19 cellular contexts compared by ENCODE assay signal in genomic region chr5:137665678-137666077, GRCh38.
DNase-seq lines count a peak whose midpoint lies in the region; ATAC-seq, FAIRE-seq and TF ChIP-seq lines count a peak whose summit lies in the region.
"Had no signal": no experiment of that assay in that cellular context is flagged by ENCODE, and none has a peak within 500 bp of the region (broad histone marks: within the 10 kb centered on the region; RNA-seq: fewer than 3 reads in every experiment).

No MANE protein-coding gene starts in this region.

- ATAC-seq in heart left ventricle, result no peak
- ATAC-seq in T-helper 17 cell, result no peak
- no peak for ATAC-seq in GM21825 (IDR thresholded peaks at IDR 0.05; ENCODE audit: unreplicated experiment)

- no peak for DNase-seq in heart left ventricle
- DNase-seq in cardiac septum (ENCODE audit: low spot score), result no peak
- DNase-seq in T-helper 17 cell, result no peak
- no peak for DNase-seq in kidney
- DNase-seq in tibial nerve (ENCODE audit: low spot score in 2 of 2), result no peak
- no peak for DNase-seq in C1 segment of cervical spinal cord (lab: John Stamatoyannopoulos, UW)
- DNase-seq: activated gamma-delta T cell, DMS79 treated with DMSO at 0.1 percent for 48 hours, hypothalamus, IMR-90, islet precursor cell, mesenchymal stem cell, NCI-H774, nephron progenitor cell, small intestine, substantia nigra, T1000 had no signal

- no peak for TF ChIP-seq POLR2A in heart left ventricle (IDR thresholded peaks at IDR 0.05)
- no peak for TF ChIP-seq POLR2A in tibial nerve (IDR thresholded peaks at IDR 0.05)

- no peaks in the 10 kb centered on the region for H3K27me3 Mint-ChIP-seq in T-helper 17 cell
- H3K27me3 Mint-ChIP-seq: brain had no signal

- no peaks in the 10 kb centered on the region for H3K9me3 ChIP-seq in heart left ventricle
- H3K9me3 ChIP-seq in T-helper 17 cell (ENCODE audit: control insufficient read depth, low read length, poor library complexity, severe bottlenecking), result no peaks in the 10 kb centered on the region
- no peaks in the 10 kb centered on the region for H3K9me3 ChIP-seq in kidney (ENCODE audit: control insufficient read depth in 1 of 2, low read length in 2 of 2)
- H3K9me3 ChIP-seq in tibial nerve, result no peaks in the 10 kb centered on the region

- no peak overlapping the region for H3K4me3 Mint-ChIP-seq in T-helper 17 cell
- H3K4me3 Mint-ChIP-seq: brain, nephron progenitor cell had no signal

- peaks cover 20% of the 10 kb centered on the region for H3K4me1 Mint-ChIP-seq in T-helper 17 cell
- H3K4me1 Mint-ChIP-seq: nephron progenitor cell had no signal

- H3K36me3 ChIP-seq in heart left ventricle (peaks cover 0 to 14% (median 4%) of the 10 kb centered on the region in 9 donors), kidney (ENCODE audit: control insufficient read depth in 1 of 2, insufficient read depth in 2 of 2, low read length in 2 of 2) (no peaks in the 10 kb centered on the region), tibial nerve (peaks cover 0 to 11% (median 0%) of the 10 kb centered on the region in 3 donors)

- H3K9ac ChIP-seq in kidney (ENCODE audit: low read length in 2 of 2), result no peak overlapping the region

- peaks cover 2% of the 10 kb centered on the region for H3K36me3 Mint-ChIP-seq in T-helper 17 cell (ENCODE audit: low read depth)

- H3K4me1 ChIP-seq in heart left ventricle (peaks cover 0 to 30% (median 21%) of the 10 kb centered on the region in 12 donors), kidney (ENCODE audit: control insufficient read depth in 1 of 2, insufficient read depth in 1 of 2, low read depth in 1 of 2, low read length in 2 of 2) (peaks cover 5 to 14% of the 10 kb centered on the region in 2 donors), tibial nerve (peaks cover 0 to 18% (median 7%) of the 10 kb centered on the region in 4 donors)

- 40 to 55% (median 47%) methylated on average over 2 of the region's 2 CpGs for whole genome bisulfite sequencing in heart left ventricle, 4 donors
- WGBS in tibial nerve, 2 donors, result 28 to 42% methylated on average over 2 of the region's 2 CpGs

- peak overlapping the region; percentile 56 for H3K27ac Mint-ChIP-seq in T-helper 17 cell
- H3K27ac Mint-ChIP-seq: nephron progenitor cell had no signal

- no peaks in the 10 kb centered on the region for H3K27me3 ChIP-seq in heart left ventricle
- no peaks in the 10 kb centered on the region for H3K27me3 ChIP-seq in tibial nerve

- H3K27ac ChIP-seq in heart left ventricle (peak overlapping the region in 10 of 12 donors; percentile 17 to 79 (median 64)), kidney (ENCODE audit: low read depth in 2 of 2, low read length in 2 of 2) (peak overlapping the region; percentile 74 to 89), tibial nerve (peak overlapping the region; percentile 7 to 67 (median 52))

- H3K4me3 ChIP-seq in heart left ventricle (no peak overlapping the region), kidney (ENCODE audit: low read length in 2 of 2) (no peak overlapping the region), tibial nerve (no peak overlapping the region)

- TF ChIP-seq CTCF in heart left ventricle (IDR thresholded peaks at IDR 0.05), result no peak
- TF ChIP-seq CTCF in kidney (IDR thresholded peaks at IDR 0.05; ENCODE audit: borderline replicate concordance, extremely low read depth, insufficient read depth), result no peak
- TF ChIP-seq CTCF in tibial nerve (IDR thresholded peaks at IDR 0.05), result no peak

- FAIRE-seq in kidney (lab: Jason Lieb, UNC), result no peak
- FAIRE-seq: small intestine had no signal

- TF ChIP-seq EP300 in tibial nerve (IDR thresholded peaks at IDR 0.05), result no peak

- intact Hi-C loops in heart left ventricle (cut with DNase I), result no loop called here
- intact Hi-C loops in cardiac septum (cut with DNase I), result no loop called here
- intact Hi-C loops in kidney (cut with DNase I), result loop anchor here (10.0 kb wide), 1 partner anchor 59 kb away; no protein-coding TSS in a partner anchor
